ENCODE assay signal across 11 cellular contexts in the genomic region with DNA sequence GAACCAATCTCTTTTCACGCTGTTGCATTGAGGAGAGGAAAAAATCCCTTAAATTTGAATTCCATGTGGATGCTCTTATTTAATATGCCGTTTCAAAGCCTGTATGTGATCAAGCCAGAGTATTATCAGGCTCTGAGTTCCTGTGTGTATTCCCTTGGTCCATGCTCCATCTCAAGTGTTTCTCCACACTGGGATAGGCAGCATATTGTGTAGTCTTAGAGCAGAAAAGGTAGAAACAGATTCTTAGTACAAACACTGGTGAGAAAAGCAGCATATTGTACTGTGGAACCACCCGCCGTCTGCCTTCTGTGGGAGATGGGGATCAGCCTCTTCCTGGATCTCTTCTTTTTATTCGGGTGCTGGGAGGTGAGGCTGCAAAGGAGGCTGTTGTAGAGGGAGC.
A peak's percentile ranks its signal among the peaks of the same experiment; 100 is the strongest.
DNase-seq lines count a peak whose midpoint lies in the region; ATAC-seq and TF ChIP-seq lines count a peak whose summit lies in the region.
"Had no signal": no experiment of that assay in that cellular context is flagged by ENCODE, and none has a peak within 500 bp of the region (broad histone marks: within the 10 kb centered on the region; RNA-seq: fewer than 3 reads in every experiment).

No MANE protein-coding gene starts in this region.

- intact Hi-C loops in left ventricle myocardium inferior (cut with micrococcal nuclease): no loop called here
- intact Hi-C loops in cardiac septum (cut with DNase I): no loop called here
- intact Hi-C loops in left lung (cut with DNase I): no loop called here
- intact Hi-C loops in adrenal gland (cut with DNase I): no loop called here

- WGBS in adrenal gland, 4 donors: 88 to 96% (median 91%) methylated on average over 5 of the region's 5 CpGs

- ATAC-seq in left lung: peak; percentile 17

- H3K27me3 ChIP-seq in left ventricle myocardium inferior (ENCODE audit: low read depth) (no peaks in the 10 kb centered on the region), left lung (no peaks in the 10 kb centered on the region), subcutaneous abdominal adipose tissue (ENCODE audit: control insufficient read depth in 5 of 5, insufficient read depth in 4 of 5, low read length in 5 of 5) (no peaks in the 10 kb centered on the region), adrenal gland (no peaks in the 10 kb centered on the region)

- peaks cover 43% of the 10 kb centered on the region for H3K4me1 ChIP-seq in left ventricle myocardium inferior
- no peaks in the 10 kb centered on the region for H3K4me1 ChIP-seq in left lung
- H3K4me1 ChIP-seq in subcutaneous abdominal adipose tissue (ENCODE audit: control insufficient read depth in 5 of 5, insufficient read depth in 5 of 5, low read length in 5 of 5): peaks cover 0 to 33% (median 16%) of the 10 kb centered on the region in 5 donors
- no peaks in the 10 kb centered on the region for H3K4me1 ChIP-seq in adrenal gland (replicated peaks in 1 of 2)
- H3K4me1 ChIP-seq: HAP-1 had no signal

- H3K4me3 ChIP-seq in left ventricle myocardium inferior (no peak overlapping the region), left lung (no peak overlapping the region), subcutaneous abdominal adipose tissue (ENCODE audit: low read depth in 1 of 5, low read length in 5 of 5) (no peak overlapping the region), adrenal gland (no peak overlapping the region)
- H3K4me3 ChIP-seq: HAP-1 had no signal

- no peak for TF ChIP-seq CTCF in left ventricle myocardium inferior (IDR thresholded peaks at IDR 0.05; ENCODE audit: borderline replicate concordance)
- no peak for TF ChIP-seq CTCF in left lung (IDR thresholded peaks at IDR 0.05)
- no peak for TF ChIP-seq CTCF in adrenal gland (IDR thresholded peaks at IDR 0.05)

- no peak for TF ChIP-seq POLR2A in adrenal gland (IDR thresholded peaks at IDR 0.05)

- peaks cover 12% of the 10 kb centered on the region for H3K9me3 ChIP-seq in left ventricle myocardium inferior (replicated peaks)
- peaks cover 0 to 2% of the 10 kb centered on the region in 2 donors for H3K9me3 ChIP-seq in left lung
- peaks cover 0 to 7% (median 3%) of the 10 kb centered on the region in 5 donors for H3K9me3 ChIP-seq in subcutaneous abdominal adipose tissue (ENCODE audit: control insufficient read depth in 5 of 5, low read length in 5 of 5)
- no peaks in the 10 kb centered on the region for H3K9me3 ChIP-seq in adrenal gland (replicated peaks in 1 of 3)
- H3K9me3 ChIP-seq: HAP-1 had no signal

- H3K27ac ChIP-seq in left ventricle myocardium inferior (replicated peaks) (peak overlapping the region; percentile 10), left lung (no peak overlapping the region), subcutaneous abdominal adipose tissue (ENCODE audit: low read depth, low read length) (peak overlapping the region; percentile 58), adrenal gland (no peak overlapping the region)

- no peak overlapping the region for H3K9ac ChIP-seq in subcutaneous abdominal adipose tissue (ENCODE audit: low read length in 5 of 5)

- DNase-seq in left ventricle myocardium inferior: no peak
- DNase-seq in cardiac septum (ENCODE audit: low spot score): no peak
- peak; percentile 52 for DNase-seq in cerebellar cortex (ENCODE audit: low spot score)
- DNase-seq in left lung: no peak
- no peak for DNase-seq in NCI-H774 (lab: John Stamatoyannopoulos, UW)
- no peak for DNase-seq in adrenal gland
- DNase-seq: Calu3; CD4-positive, alpha-beta T cell; DMS 273 treated with DMSO at 0.1 percent for 48 hours had no signal

- H3K36me3 ChIP-seq in left ventricle myocardium inferior: no peaks in the 10 kb centered on the region
- no peaks in the 10 kb centered on the region for H3K36me3 ChIP-seq in left lung
- H3K36me3 ChIP-seq in subcutaneous abdominal adipose tissue (ENCODE audit: control insufficient read depth in 5 of 5, insufficient read depth in 5 of 5, low read length in 5 of 5): no peaks in the 10 kb centered on the region
- no peaks in the 10 kb centered on the region for H3K36me3 ChIP-seq in adrenal gland (replicated peaks in 1 of 2)
- H3K36me3 ChIP-seq: HAP-1 had no signal

Comparison
In these comparisons a context has a peak if more than half of its experiments do, and no peak if none do; other contexts are left out.
1. H3K27ac ChIP-seq: peak in left ventricle myocardium inferior (single experiment) and subcutaneous abdominal adipose tissue (single experiment); none in left lung (0 of 2) and adrenal gland (0 of 5).